8 cellular contexts compared by ENCODE assay signal in the genomic region with DNA sequence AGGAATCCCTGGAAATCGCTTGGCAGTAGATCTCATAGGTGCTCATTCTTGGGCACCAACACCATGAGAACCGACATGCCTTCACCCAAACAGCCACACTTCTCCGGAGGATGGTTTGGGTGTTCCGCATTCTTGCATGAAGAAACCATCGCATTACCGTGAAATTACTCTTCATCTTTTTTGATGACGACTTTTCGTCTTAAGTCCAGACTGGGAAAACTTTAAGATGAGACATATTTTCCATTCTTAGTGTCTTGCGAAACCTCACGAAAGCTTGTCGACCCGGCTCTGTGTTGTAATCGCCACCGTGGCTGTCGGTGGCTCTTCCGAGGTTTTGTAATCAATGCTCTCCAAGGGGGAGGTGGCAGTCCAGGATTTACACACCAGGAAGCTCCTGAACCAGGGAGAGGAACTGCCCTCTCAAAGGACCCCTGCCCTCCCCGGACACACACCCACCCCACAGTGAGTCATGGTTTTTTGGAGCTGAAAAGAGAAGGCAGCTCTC. TPM values are rescaled to one million over a fixed set of nuclear protein-coding genes. Genes with fewer than 3 reads are reported as not detected.
DNase-seq lines count a peak whose midpoint lies in the region; ATAC-seq, FAIRE-seq and TF ChIP-seq lines count a peak whose summit lies in the region.

No MANE protein-coding gene starts in this region.

- 91% methylated on average over 17 of the region's 17 CpGs for WGBS in HUES64

- H3K27me3 Mint-ChIP-seq in activated naive CD8-positive, alpha-beta T cell treated with anti-CD3 and anti-CD28 coated beads, Interleukin-2, amount 50 U/mL, for 24 hours = no peaks in the 10 kb centered on the region

- H3K27ac ChIP-seq in AG04450 (ENCODE audit: low read depth, low read length) = peak overlapping the region; percentile 94
- no peak overlapping the region for H3K27ac ChIP-seq in HUES64 (ENCODE audit: low read depth, low read length)

- DNase-seq in AG04450 (ENCODE audit: low read depth, low spot score) (peak; percentile 70), left lobe of liver (ENCODE audit: low spot score) (peak; percentile 83), urothelium cell line (ENCODE audit: low spot score) (peak; percentile 79), NCI-H1694 treated with DMSO at 0.1 percent for 48 hours (lab: John Stamatoyannopoulos, UW) (no peak), NCI-H2171 treated with DMSO at 0.1 percent for 48 hours (lab: John Stamatoyannopoulos, UW) (no peak), Ammon's horn (ENCODE audit: low spot score) (no peak)
- DNase-seq in activated naive CD8-positive, alpha-beta T cell treated with anti-CD3 and anti-CD28 coated beads, Interleukin-2, amount 50 U/mL, for 24 hours = no peak

- H3K27ac Mint-ChIP-seq in activated naive CD8-positive, alpha-beta T cell treated with anti-CD3 and anti-CD28 coated beads, Interleukin-2, amount 50 U/mL, for 24 hours = peak overlapping the region; percentile 60

- no peak overlapping the region for H3K9ac ChIP-seq in HUES64 (ENCODE audit: low read depth, low read length)

- peak overlapping the region; percentile 83 for H3K4me3 Mint-ChIP-seq in activated naive CD8-positive, alpha-beta T cell treated with anti-CD3 and anti-CD28 coated beads, Interleukin-2, amount 50 U/mL, for 24 hours

- CTCF ChIA-PET in AG04450 (lab: Charles Lee) = no interaction called here

- peak; percentile 91 for FAIRE-seq in urothelium cell line (lab: Jason Lieb, UNC)

- H3K9me3 ChIP-seq in AG04450 (ENCODE audit: control insufficient read depth, insufficient read depth, low read length) = no peaks in the 10 kb centered on the region; the same call in 1 of the 2 replicates
- H3K9me3 ChIP-seq in HUES64 (ENCODE audit: insufficient read depth, low read depth, low read length) = no peaks in the 10 kb centered on the region

- peaks cover 56% of the 10 kb centered on the region for H3K4me1 Mint-ChIP-seq in activated naive CD8-positive, alpha-beta T cell treated with anti-CD3 and anti-CD28 coated beads, Interleukin-2, amount 50 U/mL, for 24 hours

- no peaks in the 10 kb centered on the region for H3K9me3 Mint-ChIP-seq in activated naive CD8-positive, alpha-beta T cell treated with anti-CD3 and anti-CD28 coated beads, Interleukin-2, amount 50 U/mL, for 24 hours

- peaks cover 13% of the 10 kb centered on the region for H3K36me3 ChIP-seq in HUES64 (ENCODE audit: insufficient read depth, low read length)

- POLR2A ChIA-PET in AG04450 (lab: Yijun Ruan, JAX) = interaction anchor here (0.6 to 1.1 kb wide), 3 partner anchors 29 to 527 kb away, joined by 3 to 6 read pairs (median 5); no protein-coding TSS in a partner anchor

- H3K4me3 ChIP-seq in AG04450 (ENCODE audit: low read depth, low read length) (peak overlapping the region; percentile 39), HUES64 (ENCODE audit: low read length) (peak overlapping the region; percentile 67; the same call in 1 of the 2 replicates)

- H3K4me1 ChIP-seq in HUES64 (ENCODE audit: insufficient read depth, low read length) = no peaks in the 10 kb centered on the region; the same call in 1 of the 2 replicates

- H3K36me3 Mint-ChIP-seq in activated naive CD8-positive, alpha-beta T cell treated with anti-CD3 and anti-CD28 coated beads, Interleukin-2, amount 50 U/mL, for 24 hours (ENCODE audit: low read depth) = peaks cover 10% of the 10 kb centered on the region

- TF ChIP-seq CTCF in AG04450 (IDR thresholded peaks at IDR 0.05; ENCODE audit: low read depth, low read length) = no peak

- no peak for ATAC-seq in activated naive CD8-positive, alpha-beta T cell treated with anti-CD3 and anti-CD28 coated beads, Interleukin-2, amount 50 U/mL, for 24 hours
- ATAC-seq in left lobe of liver = peak; percentile 7

- H3K27me3 ChIP-seq in AG04450 (ENCODE audit: control insufficient read depth, insufficient read depth, low read length) (no peaks in the 10 kb centered on the region), HUES64 (ENCODE audit: insufficient read depth, low read length) (no peaks in the 10 kb centered on the region)

RNA-seq across cellular contexts. Expression of gene TOM1, which starts 1.7 kb away (rescaled TPM):
- 40.0 and 57.2 TPM in 2 replicates for polyA plus RNA-seq in AG04450 (2011; rRNA removed)
- polyA minus RNA-seq in AG04450 (2011; rRNA and poly(A)+ RNA removed) = 75.6 and 111 TPM in 2 replicates
- 14.4 TPM for polyA plus RNA-seq in HUES64 (2013, experiment 1 of 2)
- polyA plus RNA-seq in HUES64 (2013, experiment 2 of 2) = 16.3 TPM
- total RNA-seq in left lobe of liver = 49.1 TPM

RNA-seq across cellular contexts. Expression of gene HMGXB4, which starts 44.1 kb away (rescaled TPM):
- 22.1 and 30.4 TPM in 2 replicates for polyA plus RNA-seq in AG04450 (2011; rRNA removed)
- polyA minus RNA-seq in AG04450 (2011; rRNA and poly(A)+ RNA removed) = 28.6 and 38.3 TPM in 2 replicates
- polyA plus RNA-seq in HUES64 (2013, experiment 1 of 2) = 32.6 TPM
- 37.8 TPM for polyA plus RNA-seq in HUES64 (2013, experiment 2 of 2)
- total RNA-seq in left lobe of liver = 5.9 TPM

Comparison
In these comparisons a context has a peak if more than half of its experiments do, and no peak if none do; other contexts are left out.
1. DNase-seq: peak in AG04450 (single experiment), left lobe of liver (single experiment) and urothelium cell line (single experiment); none in activated naive CD8-positive, alpha-beta T cell treated with anti-CD3 and anti-CD28 coated beads, Interleukin-2, amount 50 U/mL, for 24 hours (single experiment), NCI-H1694 treated with DMSO at 0.1 percent for 48 hours (single experiment), NCI-H2171 treated with DMSO at 0.1 percent for 48 hours (single experiment) and Ammon's horn (single experiment).